22 cellular contexts compared by ENCODE assay signal in the genomic region with DNA sequence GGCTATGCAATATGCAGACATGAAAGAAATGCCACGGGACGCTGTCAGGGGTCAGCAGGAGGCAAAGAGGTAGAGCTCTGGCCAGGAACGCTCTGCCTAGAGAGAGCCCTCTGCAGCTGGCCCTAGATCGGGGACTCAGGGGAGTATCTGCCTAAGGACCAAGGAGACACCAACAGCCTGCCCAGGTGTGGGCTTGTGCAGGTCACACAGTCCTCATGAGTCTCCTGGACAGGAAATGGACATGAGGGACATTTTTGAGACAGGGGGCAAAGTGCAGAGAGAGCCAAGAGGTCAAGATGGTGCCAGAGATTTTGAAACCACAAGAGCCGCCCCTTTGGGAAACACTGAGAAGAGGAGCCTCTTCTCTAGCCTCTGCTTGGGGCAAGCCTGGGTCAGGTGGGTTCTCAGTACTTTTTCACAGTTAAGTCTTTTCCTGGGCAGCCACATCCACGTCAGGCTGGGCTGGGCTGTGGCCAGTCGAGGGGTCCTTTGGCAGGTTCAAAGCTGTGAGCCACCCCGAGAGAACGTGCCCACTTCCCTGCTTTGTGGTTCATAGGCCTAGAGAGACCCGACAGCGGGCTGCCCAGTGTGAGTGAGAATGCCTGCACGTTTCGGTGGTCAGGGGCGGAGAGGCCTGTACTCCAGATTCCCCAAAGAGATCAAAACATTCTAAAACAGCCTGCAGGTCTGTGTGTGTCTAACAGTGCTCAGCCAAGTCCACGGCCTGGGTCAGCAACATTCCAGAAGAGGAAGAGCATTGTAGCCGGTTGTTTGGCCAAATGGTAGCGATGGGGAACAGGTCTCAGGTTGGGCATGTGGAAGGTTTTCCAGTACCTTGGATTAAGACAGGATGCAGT. TPM values are rescaled to one million over a fixed set of nuclear protein-coding genes. Genes with fewer than 3 reads are reported as not detected.
DNase-seq lines count a peak whose midpoint lies in the region; ATAC-seq, FAIRE-seq and TF ChIP-seq lines count a peak whose summit lies in the region.
"Had no signal": no experiment of that assay in that cellular context is flagged by ENCODE, and none has a peak within 500 bp of the region (broad histone marks: within the 10 kb centered on the region; RNA-seq: fewer than 3 reads in every experiment).

No MANE protein-coding gene starts in this region.

- H3K4me3 Mint-ChIP-seq in activated CD8-positive, alpha-beta memory T cell treated with anti-CD3 and anti-CD28 coated beads, Interleukin-2, amount 10 ng/mL, durations not matched to agents 7 days and 5 days = no peak overlapping the region
- no peak overlapping the region for H3K4me3 Mint-ChIP-seq in naive thymus-derived CD4-positive, alpha-beta T cell
- no peak overlapping the region for H3K4me3 Mint-ChIP-seq in stimulated activated effector memory CD8-positive, alpha-beta T cell treated with anti-CD3 and anti-CD28 coated beads, Interleukin-12 subunit alpha, Interleukin-12 subunit beta, amount 100 ng/mL, for 72 hours
- H3K4me3 Mint-ChIP-seq in MCF 10A (ENCODE audit: unreplicated experiment) = no peak overlapping the region
- H3K4me3 Mint-ChIP-seq: B cell; CD8-positive, alpha-beta memory T cell had no signal

- H3K27me3 ChIP-seq in H1 (replicated peaks in 1 of 4; ENCODE audit: control insufficient read depth in 3 of 4, extremely low read depth in 1 of 4, insufficient read depth in 3 of 4, low read length in 3 of 4) = no peaks in the 10 kb centered on the region
- H3K27me3 ChIP-seq in naive thymus-derived CD4-positive, alpha-beta T cell (ENCODE audit: control insufficient read depth in 2 of 2, insufficient read depth in 2 of 2, low read length in 2 of 2) = no peaks in the 10 kb centered on the region
- H3K27me3 ChIP-seq: BLaER1 treated with 17β-estradiol and CSF1 and Interleukin-3, amounts not matched to agents 10 nM and 100 nM had no signal

- H4K91ac ChIP-seq in H1 (replicated peaks; ENCODE audit: insufficient read length, low read length) = no peak overlapping the region

- H2BK5ac ChIP-seq in H1 (ENCODE audit: low read depth, low read length) = no peak overlapping the region

- no peak overlapping the region for H2BK15ac ChIP-seq in H1 (ENCODE audit: low read length)

- H3K4me3 ChIP-seq in H1 (ENCODE audit: extremely low read depth in 1 of 4, insufficient read depth in 2 of 4, low read depth in 3 of 4, low read length in 4 of 4) = no peak overlapping the region
- no peak overlapping the region for H3K4me3 ChIP-seq in naive thymus-derived CD4-positive, alpha-beta T cell (ENCODE audit: low read length)
- H3K4me3 ChIP-seq: BLaER1 treated with 17β-estradiol and CSF1 and Interleukin-3, amounts not matched to agents 10 nM and 100 nM; GM12878; GM23248 had no signal

- no peak overlapping the region for H2AK5ac ChIP-seq in H1 (ENCODE audit: low read depth, low read length)

- H2BK12ac ChIP-seq in H1 (ENCODE audit: low read depth, low read length) = no peak overlapping the region

- 92% methylated on average over 17 of the region's 17 CpGs; no CpG with 5 or more reads in 1 of the 2 experiments for WGBS in H1 (ENCODE audit: extremely low coverage in 1 of 2, insufficient coverage in 1 of 2, insufficient read length in 1 of 2, insufficient replicate concordance in 2 of 2, low coverage in 1 of 2, low lambda C conversion rate in 2 of 2, missing lambda C conversion rate in 1 of 2), 2 experiments

- H3K9ac ChIP-seq in H1 (replicated peaks in 1 of 4; ENCODE audit: extremely low read depth in 1 of 4, low read depth in 3 of 4, low read length in 3 of 4) = no peak overlapping the region
- H3K9ac ChIP-seq: BLaER1 treated with 17β-estradiol and CSF1 and Interleukin-3, amounts not matched to agents 10 nM and 100 nM; GM23248 had no signal

- intact Hi-C loops in naive thymus-derived CD4-positive, alpha-beta T cell (cut with micrococcal nuclease) = no loop called here
- intact Hi-C loops in MCF 10A (cut with micrococcal nuclease) = no loop called here

- H3K23ac ChIP-seq in H1 (ENCODE audit: insufficient read length) = no peak overlapping the region

- CTCF ChIA-PET in activated CD8-positive, alpha-beta memory T cell treated with anti-CD3 and anti-CD28 coated beads, Interleukin-2, amount 10 ng/mL, durations not matched to agents 7 days and 5 days (lab: Charles Lee) = interaction anchor here (1.1 kb wide), 1 partner anchor 7 kb away, joined by 3 read pairs; no protein-coding TSS in a partner anchor
- CTCF ChIA-PET in H1 (lab: Charles Lee; ENCODE audit: partially characterized antibody) (interaction anchor here (1.8 kb wide), 1 partner anchor 18 kb away, joined by 5 read pairs; no protein-coding TSS in a partner anchor), MCF 10A (lab: Yijun Ruan, JAX) (interaction anchor here (0.6 kb wide), 1 partner anchor 12 kb away, joined by 3 read pairs; no protein-coding TSS in a partner anchor)
- CTCF ChIA-PET in naive thymus-derived CD4-positive, alpha-beta T cell (lab: Charles Lee) = interaction anchor here (1.0 kb wide), 1 partner anchor 18 kb away, joined by 3 read pairs; no protein-coding TSS in a partner anchor

- no peaks in the 10 kb centered on the region for H3K36me3 Mint-ChIP-seq in activated CD8-positive, alpha-beta memory T cell treated with anti-CD3 and anti-CD28 coated beads, Interleukin-2, amount 10 ng/mL, durations not matched to agents 7 days and 5 days
- peaks cover 0 to 20% (median 3%) of the 10 kb centered on the region in 5 donors for H3K36me3 Mint-ChIP-seq in naive thymus-derived CD4-positive, alpha-beta T cell
- H3K36me3 Mint-ChIP-seq in stimulated activated effector memory CD8-positive, alpha-beta T cell treated with anti-CD3 and anti-CD28 coated beads, Interleukin-12 subunit alpha, Interleukin-12 subunit beta, amount 100 ng/mL, for 72 hours = peaks cover under 1% of the 10 kb centered on the region
- H3K36me3 Mint-ChIP-seq in MCF 10A (ENCODE audit: insufficient read depth, unreplicated experiment) = peaks cover 7% of the 10 kb centered on the region

- TF ChIP-seq RAD21 in H1 (IDR thresholded peaks at IDR 0.05 in 1 of 2, conservative IDR thresholded peaks at IDR 0.05 in 1 of 2; ENCODE audit: low read depth in 2 of 2, low read length in 2 of 2) = no peak

- H3K23me2 ChIP-seq in H1 (ENCODE audit: low read depth, low read length) = no peaks in the 10 kb centered on the region

- TF ChIP-seq CTCF in H1 (IDR thresholded peaks at IDR 0.05; ENCODE audit: control extremely low read depth in 1 of 3, insufficient read depth in 1 of 3, low read depth in 1 of 3, low read length in 3 of 3) (no peak), MCF 10A (IDR thresholded peaks at IDR 0.05; ENCODE audit: unreplicated experiment) (no peak)

- H4K8ac ChIP-seq in H1 (ENCODE audit: extremely low read depth, insufficient read depth, low read length) = peak overlapping the region; percentile 35; the same call in 1 of the 2 replicates

- no peak overlapping the region for H3K4ac ChIP-seq in H1 (replicated peaks; ENCODE audit: insufficient read length, low read depth, low read length)

- TF ChIP-seq EP300 in H1 (IDR thresholded peaks at IDR 0.05; ENCODE audit: borderline replicate concordance in 1 of 2, low read depth in 2 of 2, low read length in 2 of 2) = no peak

- no peak overlapping the region for H2BK20ac ChIP-seq in H1 (ENCODE audit: low read length)

- no peak overlapping the region for H3K27ac ChIP-seq in H1 (ENCODE audit: low read depth, low read length)
- H3K27ac ChIP-seq in naive thymus-derived CD4-positive, alpha-beta T cell (ENCODE audit: low read depth, low read length) = no peak overlapping the region
- H3K27ac ChIP-seq: GM23248, HL-60 had no signal

- no peak overlapping the region for H3K56ac ChIP-seq in H1 (replicated peaks; ENCODE audit: insufficient read length, low read depth, low read length)

- H3K27me3 Mint-ChIP-seq in activated CD8-positive, alpha-beta memory T cell treated with anti-CD3 and anti-CD28 coated beads, Interleukin-2, amount 10 ng/mL, durations not matched to agents 7 days and 5 days = no peaks in the 10 kb centered on the region
- no peaks in the 10 kb centered on the region for H3K27me3 Mint-ChIP-seq in naive thymus-derived CD4-positive, alpha-beta T cell
- H3K27me3 Mint-ChIP-seq in MCF 10A (ENCODE audit: insufficient read depth, unreplicated experiment) = no peaks in the 10 kb centered on the region
- H3K27me3 Mint-ChIP-seq: B cell; CD8-positive, alpha-beta memory T cell had no signal

- ATAC-seq in activated CD8-positive, alpha-beta memory T cell treated with anti-CD3 and anti-CD28 coated beads, Interleukin-2, amount 10 ng/mL, durations not matched to agents 7 days and 5 days = no peak
- ATAC-seq in naive thymus-derived CD4-positive, alpha-beta T cell = peak; percentile 8
- ATAC-seq in stimulated activated effector memory CD8-positive, alpha-beta T cell treated with anti-CD3 and anti-CD28 coated beads, Interleukin-12 subunit alpha, Interleukin-12 subunit beta, amount 100 ng/mL, for 72 hours = no peak

- no peak overlapping the region for H3K4me2 ChIP-seq in H1 (ENCODE audit: insufficient read depth in 1 of 2, low read depth in 2 of 2, low read length in 2 of 2)

- no peak overlapping the region for H2AFZ ChIP-seq in H1 (ENCODE audit: low read length)
- H2AFZ ChIP-seq: GM23248 had no signal

- H3K9me3 ChIP-seq in H1 (ENCODE audit: insufficient read depth in 2 of 2, low read depth in 1 of 2, low read length in 1 of 2) = no peaks in the 10 kb centered on the region
- H3K9me3 ChIP-seq in naive thymus-derived CD4-positive, alpha-beta T cell (ENCODE audit: control insufficient read depth in 2 of 3, low read length in 3 of 3) = no peaks in the 10 kb centered on the region
- H3K9me3 ChIP-seq: BLaER1 treated with 17β-estradiol and CSF1 and Interleukin-3, amounts not matched to agents 10 nM and 100 nM had no signal

- no peak overlapping the region for H3K14ac ChIP-seq in H1 (ENCODE audit: insufficient read length)

- no peaks in the 10 kb centered on the region for H4K20me1 ChIP-seq in H1 (replicated peaks in 1 of 2; ENCODE audit: control insufficient read depth in 1 of 2, insufficient read depth in 2 of 2, low read length in 2 of 2)
- H4K20me1 ChIP-seq: BLaER1 treated with 17β-estradiol and CSF1 and Interleukin-3, amounts not matched to agents 10 nM and 100 nM had no signal

- no peaks in the 10 kb centered on the region for H3K79me1 ChIP-seq in H1 (ENCODE audit: low read depth, low read length)

- H3K4me1 ChIP-seq in H1 (replicated peaks in 1 of 4; ENCODE audit: control insufficient read depth in 3 of 4, insufficient read depth in 4 of 4, low read length in 3 of 4) = no peaks in the 10 kb centered on the region
- no peaks in the 10 kb centered on the region for H3K4me1 ChIP-seq in naive thymus-derived CD4-positive, alpha-beta T cell (ENCODE audit: control insufficient read depth in 2 of 2, insufficient read depth in 2 of 2, low read length in 2 of 2)

- H3K18ac ChIP-seq in H1 (ENCODE audit: extremely low read depth, low read length) = no peak overlapping the region

- H3K9me3 Mint-ChIP-seq in activated CD8-positive, alpha-beta memory T cell treated with anti-CD3 and anti-CD28 coated beads, Interleukin-2, amount 10 ng/mL, durations not matched to agents 7 days and 5 days (ENCODE audit: low read depth) = no peaks in the 10 kb centered on the region
- H3K9me3 Mint-ChIP-seq in naive thymus-derived CD4-positive, alpha-beta T cell = no peaks in the 10 kb centered on the region
- no peaks in the 10 kb centered on the region for H3K9me3 Mint-ChIP-seq in stimulated activated effector memory CD8-positive, alpha-beta T cell treated with anti-CD3 and anti-CD28 coated beads, Interleukin-12 subunit alpha, Interleukin-12 subunit beta, amount 100 ng/mL, for 72 hours
- no peaks in the 10 kb centered on the region for H3K9me3 Mint-ChIP-seq in MCF 10A (ENCODE audit: unreplicated experiment)
- H3K9me3 Mint-ChIP-seq: CD8-positive, alpha-beta memory T cell had no signal

- H2BK120ac ChIP-seq in H1 (replicated peaks; ENCODE audit: low read depth, low read length) = no peak overlapping the region

- no peak for FAIRE-seq in H1 (lab: Jason Lieb, UNC)
- FAIRE-seq: GM12878, GM19239, H54 had no signal

- BruUV-seq in MCF 10A (replicated peaks; lab: Mats Ljungman, UMichigan) = no TSS peak

- no peak for TF ChIP-seq POLR2A in H1 (IDR thresholded peaks at IDR 0.05; ENCODE audit: control extremely low read depth in 1 of 2, low read depth in 2 of 2, low read length in 2 of 2)

- peaks cover 2% of the 10 kb centered on the region for H3K4me1 Mint-ChIP-seq in activated CD8-positive, alpha-beta memory T cell treated with anti-CD3 and anti-CD28 coated beads, Interleukin-2, amount 10 ng/mL, durations not matched to agents 7 days and 5 days
- peaks cover 0 to 8% (median 0%) of the 10 kb centered on the region in 7 donors for H3K4me1 Mint-ChIP-seq in naive thymus-derived CD4-positive, alpha-beta T cell
- H3K4me1 Mint-ChIP-seq in stimulated activated effector memory CD8-positive, alpha-beta T cell treated with anti-CD3 and anti-CD28 coated beads, Interleukin-12 subunit alpha, Interleukin-12 subunit beta, amount 100 ng/mL, for 72 hours = peaks cover 6% of the 10 kb centered on the region
- no peaks in the 10 kb centered on the region for H3K4me1 Mint-ChIP-seq in MCF 10A (ENCODE audit: insufficient read depth, unreplicated experiment)
- H3K4me1 Mint-ChIP-seq: B cell; CD8-positive, alpha-beta memory T cell had no signal

- peak; percentile 50 for DNase-seq in activated CD8-positive, alpha-beta memory T cell treated with anti-CD3 and anti-CD28 coated beads for 24 hours
- no peak for DNase-seq in activated CD8-positive, alpha-beta memory T cell treated with anti-CD3 and anti-CD28 coated beads, Interleukin-2, amount 10 ng/mL, durations not matched to agents 7 days and 5 days
- no peak for DNase-seq in H1 (ENCODE audit: low read depth in 1 of 2, low spot score in 2 of 2)
- DNase-seq in naive thymus-derived CD4-positive, alpha-beta T cell = no peak
- DNase-seq in stimulated activated effector memory CD8-positive, alpha-beta T cell treated with anti-CD3 and anti-CD28 coated beads, Interleukin-12 subunit alpha, Interleukin-12 subunit beta, amount 100 ng/mL, for 72 hours (ENCODE audit: low spot score in 2 of 2) = no peak
- DNase-seq in NCI-H2029 treated with DMSO at 0.1 percent for 48 hours (lab: John Stamatoyannopoulos, UW) = no peak
- DNase-seq in activated naive CD4-positive, alpha-beta T cell treated with anti-CD3 and anti-CD28 coated beads, Interleukin-2, amount 50 U/mL, for 16 hours = no peak
- DNase-seq in MCF 10A (ENCODE audit: unreplicated experiment) = no peak
- DNase-seq: CD8-positive, alpha-beta memory T cell; COR-L47; DMS 273 treated with DMSO at 0.1 percent for 48 hours; DMS53; DND-41; EL; GM23248; HCEC 1CT had no signal

- POLR2A ChIA-PET in H1 (lab: Charles Lee; ENCODE audit: partially characterized antibody) (no interaction called here), MCF 10A (lab: Yijun Ruan, JAX) (no interaction called here)
- POLR2A ChIA-PET in naive thymus-derived CD4-positive, alpha-beta T cell (lab: Charles Lee) = no interaction called here

- no peaks in the 10 kb centered on the region for H3K36me3 ChIP-seq in H1 (ENCODE audit: control insufficient read depth in 2 of 4, insufficient read depth in 4 of 4, low read length in 3 of 4)
- H3K36me3 ChIP-seq in naive thymus-derived CD4-positive, alpha-beta T cell (ENCODE audit: control insufficient read depth in 2 of 3, insufficient read depth in 3 of 3, low read length in 3 of 3) = peaks cover 0 to 4% (median 0%) of the 10 kb centered on the region in 3 experiments

- no peak overlapping the region for H3K27ac Mint-ChIP-seq in activated CD8-positive, alpha-beta memory T cell treated with anti-CD3 and anti-CD28 coated beads, Interleukin-2, amount 10 ng/mL, durations not matched to agents 7 days and 5 days
- H3K27ac Mint-ChIP-seq in naive thymus-derived CD4-positive, alpha-beta T cell = peak overlapping the region in 2 of 9 donors; percentile 9 to 25
- H3K27ac Mint-ChIP-seq in stimulated activated effector memory CD8-positive, alpha-beta T cell treated with anti-CD3 and anti-CD28 coated beads, Interleukin-12 subunit alpha, Interleukin-12 subunit beta, amount 100 ng/mL, for 72 hours = peak overlapping the region; percentile 69
- no peak overlapping the region for H3K27ac Mint-ChIP-seq in MCF 10A (ENCODE audit: low read depth, unreplicated experiment)
- H3K27ac Mint-ChIP-seq: B cell had no signal

- H4K5ac ChIP-seq in H1 (ENCODE audit: insufficient read length, low read depth, low read length) = no peak overlapping the region

- no peaks in the 10 kb centered on the region for H3K79me2 ChIP-seq in H1 (ENCODE audit: control insufficient read depth in 1 of 2, insufficient read depth in 2 of 2, low read length in 2 of 2)

RNA-seq across cellular contexts. Expression of a gene that starts 23.4 kb away (rescaled TPM):
- total RNA-seq in activated CD8-positive, alpha-beta memory T cell treated with anti-CD3 and anti-CD28 coated beads, Interleukin-2, amount 10 ng/mL, durations not matched to agents 7 days and 5 days = 10 to 100 TPM; 27.3 to 29.5 TPM
- total RNA-seq in H1 (2021; fragmentation: NEBNext Ultra II Directional; extraction: Animal tissue kit (Norgen Biotek cat#: 25700)) = 26.8 and 28.0 TPM in 2 replicates
- polyA plus RNA-seq in H1 (2011; rRNA removed) = 13.9 and 16.8 TPM in 2 replicates
- 16.8 TPM for polyA plus RNA-seq in H1 (2011; cell fraction: cytosol; rRNA removed)
- 10.8 TPM for polyA plus RNA-seq in H1 (2011; cell fraction: nucleus; rRNA removed)
- polyA plus RNA-seq in H1 (2012, experiment 1 of 2) = 16.4 to 20.3 TPM (median 17.6 TPM) in 4 replicates
- polyA plus RNA-seq in H1 (2012, experiment 2 of 2) = 2.8 TPM
- 14.6 TPM for polyA plus RNA-seq in H1 (2013, experiment 1 of 2)
- polyA plus RNA-seq in H1 (2013, experiment 2 of 2) = 15.3 TPM
- 23.8 and 28.9 TPM in 2 replicates for polyA minus RNA-seq in H1 (2011; rRNA and poly(A)+ RNA removed)
- 21.4 TPM for polyA minus RNA-seq in H1 (2011; cell fraction: cytosol; rRNA and poly(A)+ RNA removed)
- polyA minus RNA-seq in H1 (2011; cell fraction: nucleus; rRNA and poly(A)+ RNA removed) = 12.5 TPM
- 10 to 100 TPM; 17.8 to 61.9 (median 27.8) TPM for total RNA-seq in naive thymus-derived CD4-positive, alpha-beta T cell
- polyA plus RNA-seq in naive thymus-derived CD4-positive, alpha-beta T cell = 1 to 10 TPM; 5.0 to 5.7 TPM
- total RNA-seq in MCF 10A (2022) = 28.3 and 29.8 TPM in 2 replicates

RNA-seq across cellular contexts. Expression of a gene that starts 23.5 kb away (rescaled TPM):
- total RNA-seq in activated CD8-positive, alpha-beta memory T cell treated with anti-CD3 and anti-CD28 coated beads, Interleukin-2, amount 10 ng/mL, durations not matched to agents 7 days and 5 days = 10 to 100 TPM; 17.2 to 18.3 TPM
- total RNA-seq in H1 (2021; fragmentation: NEBNext Ultra II Directional; extraction: Animal tissue kit (Norgen Biotek cat#: 25700)) = 20.0 and 20.7 TPM in 2 replicates
- polyA plus RNA-seq in H1 (2011; rRNA removed) = 13.1 and 18.4 TPM in 2 replicates
- 19.8 TPM for polyA plus RNA-seq in H1 (2011; cell fraction: cytosol; rRNA removed)
- 6.3 TPM for polyA plus RNA-seq in H1 (2011; cell fraction: nucleus; rRNA removed)
- polyA plus RNA-seq in H1 (2012, experiment 1 of 2) = 15.5 to 17.6 TPM (median 16.8 TPM) in 4 replicates
- 5.4 TPM for polyA plus RNA-seq in H1 (2012, experiment 2 of 2)
- polyA plus RNA-seq in H1 (2013, experiment 1 of 2) = 15.0 TPM
- 15.7 TPM for polyA plus RNA-seq in H1 (2013, experiment 2 of 2)
- 18.1 and 20.9 TPM in 2 replicates for polyA minus RNA-seq in H1 (2011; rRNA and poly(A)+ RNA removed)
- polyA minus RNA-seq in H1 (2011; cell fraction: cytosol; rRNA and poly(A)+ RNA removed) = 5.1 TPM
- 11.0 TPM for polyA minus RNA-seq in H1 (2011; cell fraction: nucleus; rRNA and poly(A)+ RNA removed)
- 10 to 100 TPM in 4 of 5 experiments, 1 to 10 TPM in 1; 7.9 to 23.0 (median 18.3) TPM for total RNA-seq in naive thymus-derived CD4-positive, alpha-beta T cell
- polyA plus RNA-seq in naive thymus-derived CD4-positive, alpha-beta T cell = 10 to 100 TPM; 10.8 to 18.4 TPM
- total RNA-seq in MCF 10A (2022) = 26.7 and 28.1 TPM in 2 replicates
